In the genomic region with DNA sequence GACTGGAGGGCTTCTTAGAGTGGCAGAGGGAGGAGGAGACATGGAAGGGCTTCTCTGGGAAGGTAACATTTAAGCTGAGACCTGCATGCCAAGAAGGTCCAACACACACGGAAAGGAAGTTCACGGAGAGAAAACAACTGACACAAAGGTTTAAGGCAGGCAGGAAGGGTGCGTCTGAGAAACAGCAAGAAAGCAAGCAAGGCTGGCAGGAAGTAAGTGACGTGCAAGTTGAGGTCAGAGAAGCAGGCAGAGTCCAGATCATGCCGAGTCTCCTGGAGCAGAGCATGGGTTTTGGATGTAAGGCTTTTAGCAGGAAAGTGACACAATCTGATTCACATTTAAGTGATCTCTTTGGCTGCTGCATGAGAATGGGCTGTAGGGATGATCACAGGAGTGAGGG, we compare ENCODE assay signal across 18 cellular contexts.
DNase-seq lines count a peak whose midpoint lies in the region; ATAC-seq lines count a peak whose summit lies in the region.
"Had no signal": no experiment of that assay in that cellular context is flagged by ENCODE, and none has a peak within 500 bp of the region (broad histone marks: within the 10 kb centered on the region; RNA-seq: fewer than 3 reads in every experiment).

No MANE protein-coding gene starts in this region.

- intact Hi-C loops in activated CD4-positive, alpha-beta T cell treated with anti-CD3 and anti-CD28 coated beads for 36 hours (cut with DNase I, micrococcal nuclease), result no loop called here

- POLR2A ChIA-PET in activated CD4-positive, alpha-beta T cell treated with anti-CD3 and anti-CD28 coated beads for 36 hours (lab: Charles Lee), result no interaction called here

- peak overlapping the region; percentile 83 for H3K27ac Mint-ChIP-seq in activated CD4-positive, alpha-beta T cell treated with anti-CD3 and anti-CD28 coated beads for 36 hours
- peak overlapping the region; percentile 1 to 64 for H3K27ac Mint-ChIP-seq in effector memory CD8-positive, alpha-beta T cell
- H3K27ac Mint-ChIP-seq: memory B cell; stimulated activated naive B cell treated with anti-CD40 and anti-IgM and Interleukin-4, amounts not matched to agents 10 μg/mL and 1 μg/mL and 100 μg/mL, for 72 hours had no signal

- peak; percentile 89 for ATAC-seq in activated CD4-positive, alpha-beta T cell treated with anti-CD3 and anti-CD28 coated beads for 36 hours
- ATAC-seq in effector memory CD8-positive, alpha-beta T cell (replicated peaks), result peak; percentile 69
- no peak for ATAC-seq in HG02852 (IDR thresholded peaks at IDR 0.05; ENCODE audit: unreplicated experiment)
- ATAC-seq: psoas muscle; stimulated activated naive B cell treated with anti-CD40 and anti-IgM and Interleukin-4, amounts not matched to agents 10 μg/mL and 1 μg/mL and 100 μg/mL, for 72 hours had no signal

- H3K36me3 Mint-ChIP-seq in activated CD4-positive, alpha-beta T cell treated with anti-CD3 and anti-CD28 coated beads for 36 hours (ENCODE audit: low read depth), result peaks cover 12% of the 10 kb centered on the region
- H3K36me3 Mint-ChIP-seq in effector memory CD8-positive, alpha-beta T cell (ENCODE audit: insufficient read depth), result peaks cover 2% of the 10 kb centered on the region
- H3K36me3 Mint-ChIP-seq: stimulated activated naive B cell treated with anti-CD40 and anti-IgM and Interleukin-4, amounts not matched to agents 10 μg/mL and 1 μg/mL and 100 μg/mL, for 72 hours had no signal

- CTCF ChIA-PET in activated CD4-positive, alpha-beta T cell treated with anti-CD3 and anti-CD28 coated beads for 36 hours (lab: Charles Lee), result interaction anchor here (1.0 kb wide), 1 partner anchor 176 kb away, joined by 6 read pairs; no protein-coding TSS in a partner anchor

- H3K27me3 Mint-ChIP-seq in activated CD4-positive, alpha-beta T cell treated with anti-CD3 and anti-CD28 coated beads for 36 hours, result peaks cover 2% of the 10 kb centered on the region
- peaks cover 0 to 25% of the 10 kb centered on the region in 2 donors for H3K27me3 Mint-ChIP-seq in effector memory CD8-positive, alpha-beta T cell

- peak; percentile 33 for DNase-seq in activated CD4-positive, alpha-beta T cell treated with anti-CD3 and anti-CD28 coated beads for 36 hours
- no peak for DNase-seq in activated CD4-positive, alpha-beta T cell treated with anti-CD3 and anti-CD28 coated beads, Interleukin-2, amount 50 U/mL, for 48 hours
- peak in 4 of 6 experiments; percentile 21 to 69 (median 58) for DNase-seq in stimulated activated naive CD4-positive, alpha-beta T cell (lab: John Stamatoyannopoulos, UW)
- DNase-seq in stimulated activated naive CD4-positive, alpha-beta T cell treated with Interleukin-2 at 50 U/mL for 16 hours (lab: John Stamatoyannopoulos, UW), result no peak
- DNase-seq in effector memory CD8-positive, alpha-beta T cell, result peak in 1 of 3 experiments; percentile 7
- DNase-seq in amniotic stem cell (lab: John Stamatoyannopoulos, UW), result no peak
- no peak for DNase-seq in NCI-H82 treated with DMSO at 0.1 percent for 48 hours (lab: John Stamatoyannopoulos, UW; ENCODE audit: unreplicated experiment)
- DNase-seq: 8988T; effector CD4-positive, alpha-beta T cell; NCI-H1048; NCI-H526 treated with DMSO at 0.1 percent for 48 hours; psoas muscle; spleen; stimulated activated naive B cell treated with anti-CD40 and anti-IgM and Interleukin-4, amounts not matched to agents 10 μg/mL and 1 μg/mL and 100 μg/mL, for 72 hours; T1000; upper lobe of left lung had no signal

- peaks cover 14% of the 10 kb centered on the region for H3K9me3 Mint-ChIP-seq in activated CD4-positive, alpha-beta T cell treated with anti-CD3 and anti-CD28 coated beads for 36 hours (ENCODE audit: low read depth)
- H3K9me3 Mint-ChIP-seq in effector memory CD8-positive, alpha-beta T cell, result peaks cover 3 to 12% of the 10 kb centered on the region in 2 donors
- H3K9me3 Mint-ChIP-seq: stimulated activated naive B cell treated with anti-CD40 and anti-IgM and Interleukin-4, amounts not matched to agents 10 μg/mL and 1 μg/mL and 100 μg/mL, for 72 hours had no signal

- peak overlapping the region; percentile 17 for H3K4me3 Mint-ChIP-seq in activated CD4-positive, alpha-beta T cell treated with anti-CD3 and anti-CD28 coated beads for 36 hours
- H3K4me3 Mint-ChIP-seq in effector memory CD8-positive, alpha-beta T cell, result peak overlapping the region; percentile 10 to 43
- H3K4me3 Mint-ChIP-seq: memory B cell; stimulated activated naive B cell treated with anti-CD40 and anti-IgM and Interleukin-4, amounts not matched to agents 10 μg/mL and 1 μg/mL and 100 μg/mL, for 72 hours had no signal

- H3K4me1 Mint-ChIP-seq in activated CD4-positive, alpha-beta T cell treated with anti-CD3 and anti-CD28 coated beads for 36 hours, result peaks cover 29% of the 10 kb centered on the region
- peaks cover 10 to 14% of the 10 kb centered on the region in 2 donors for H3K4me1 Mint-ChIP-seq in effector memory CD8-positive, alpha-beta T cell (ENCODE audit: low read depth in 2 of 2)
- H3K4me1 Mint-ChIP-seq: memory B cell; stimulated activated naive B cell treated with anti-CD40 and anti-IgM and Interleukin-4, amounts not matched to agents 10 μg/mL and 1 μg/mL and 100 μg/mL, for 72 hours had no signal

Comparison
In these comparisons a context has a peak if more than half of its experiments do, and no peak if none do; other contexts are left out.
1. DNase-seq: peak in activated CD4-positive, alpha-beta T cell treated with anti-CD3 and anti-CD28 coated beads for 36 hours (single experiment) and stimulated activated naive CD4-positive, alpha-beta T cell (4 of 6); none in activated CD4-positive, alpha-beta T cell treated with anti-CD3 and anti-CD28 coated beads, Interleukin-2, amount 50 U/mL, for 48 hours (0 of 2), stimulated activated naive CD4-positive, alpha-beta T cell treated with Interleukin-2 at 50 U/mL for 16 hours (single experiment), amniotic stem cell (single experiment) and NCI-H82 treated with DMSO at 0.1 percent for 48 hours (single experiment).